ENCODE assay signal across 32 cellular contexts in genomic region chr9:876425-876824, GRCh38. TPM values are rescaled to one million over a fixed set of nuclear protein-coding genes. Genes with fewer than 3 reads are reported as not detected.
"Had no signal": no experiment of that assay in that cellular context is flagged by ENCODE, and none has a peak within 500 bp of the region (broad histone marks: within the 10 kb centered on the region; RNA-seq: fewer than 3 reads in every experiment).

No MANE protein-coding gene starts in this region.

- H3K27ac ChIP-seq: colonic mucosa, epithelial cell of prostate, esophagus squamous epithelium, gastrocnemius medialis, heart right ventricle had no signal

- H3K4me1 Mint-ChIP-seq: endodermal cell had no signal

- H3K9me3 Mint-ChIP-seq: dendritic cell treated with granulocyte-macrophage colony-stimulating factor and Interleukin-4, amounts not matched to agents 40 ng/mL and 50 ng/mL, for 4 days; effector memory CD8-positive, alpha-beta T cell; endodermal cell had no signal

- H3K4me1 ChIP-seq: colonic mucosa, esophagus squamous epithelium, gastrocnemius medialis had no signal

- H3K27ac Mint-ChIP-seq: dendritic cell treated with granulocyte-macrophage colony-stimulating factor and Interleukin-4, amounts not matched to agents 40 ng/mL and 50 ng/mL, for 4 days; effector memory CD8-positive, alpha-beta T cell; endodermal cell; mesothelial cell of epicardium had no signal

- ATAC-seq: effector memory CD8-positive, alpha-beta T cell; esophagus mucosa; gastrocnemius medialis; heart right ventricle; left colon; left lobe of liver; left ventricle myocardium superior; mucosa of descending colon had no signal

- H3K27me3 ChIP-seq: colonic mucosa, gastrocnemius medialis had no signal

- DNase-seq: cerebellar nuclear complex; colonic mucosa; cortex of kidney; effector CD8-positive, alpha-beta T cell; effector memory CD8-positive, alpha-beta T cell; endodermal cell; erythroblast; esophagus squamous epithelium; foreskin fibroblast; foreskin melanocyte; gastrocnemius medialis; glutamatergic neuron; head of caudate nucleus; heart right ventricle; hippocampal formation; kidney; kidney glomerular epithelial cell; left colon; left ventricle myocardium superior; mesenchymal stem cell; mucosa of descending colon had no signal

- H3K4me3 ChIP-seq: colonic mucosa, esophagus squamous epithelium, gastrocnemius medialis, heart right ventricle, mucosa of descending colon had no signal

- H3K36me3 Mint-ChIP-seq: mesothelial cell of epicardium had no signal

- H3K36me3 ChIP-seq: colonic mucosa, esophagus squamous epithelium, gastrocnemius medialis, heart right ventricle had no signal

- H3K9me3 ChIP-seq: colonic mucosa, esophagus squamous epithelium, gastrocnemius medialis, heart right ventricle, mucosa of descending colon had no signal

- H3K4me3 Mint-ChIP-seq: dendritic cell treated with granulocyte-macrophage colony-stimulating factor and Interleukin-4, amounts not matched to agents 40 ng/mL and 50 ng/mL, for 4 days; effector memory CD8-positive, alpha-beta T cell; endodermal cell; mesothelial cell of epicardium had no signal

RNA-seq across cellular contexts. Expression of gene DMRT1, which starts 34.9 kb away (rescaled TPM):
- total RNA-seq: chondrocyte, colonic mucosa, endodermal cell, esophagus mucosa, esophagus squamous epithelium, glomerular endothelial cell, heart right ventricle, kidney, left colon, left lobe of liver, left ventricle myocardium superior, lower leg skin, lung microvascular endothelial cell, mesenteric fat pad, mesothelial cell of epicardium, mucosa of descending colon, myocyte had no signal
- polyA plus RNA-seq: heart right ventricle had no signal
